In the genomic region with DNA sequence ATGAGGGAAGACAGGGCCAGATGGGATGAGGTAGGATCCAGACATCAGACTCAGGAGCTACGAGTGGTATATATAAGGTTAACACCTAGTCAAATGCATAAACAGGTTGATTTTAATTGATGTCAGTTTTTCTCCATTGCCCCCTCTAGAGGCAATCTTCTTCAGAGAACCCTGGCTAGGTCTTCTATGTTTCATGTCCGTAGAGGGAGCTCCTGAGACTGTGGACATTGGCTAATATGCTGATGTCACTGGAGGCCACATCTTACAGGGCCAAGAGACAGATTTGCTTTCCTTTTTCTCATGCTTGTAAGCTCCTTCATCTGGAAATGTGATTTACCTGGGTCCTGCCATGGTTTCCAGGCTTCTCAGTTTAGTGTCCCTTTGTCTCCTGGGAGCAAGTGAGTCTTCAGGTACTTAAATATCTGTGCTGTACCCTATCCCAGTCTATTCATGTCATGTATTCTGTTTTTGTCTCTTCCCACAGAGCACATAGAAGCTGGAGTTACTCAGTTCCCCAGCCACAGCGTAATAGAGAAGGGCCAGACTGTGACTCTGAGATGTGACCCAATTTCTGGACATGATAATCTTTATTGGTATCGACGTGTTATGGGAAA, we compare ENCODE assay signal across 8 cellular contexts.
DNase-seq lines count a peak whose midpoint lies in the region; ATAC-seq, FAIRE-seq and TF ChIP-seq lines count a peak whose summit lies in the region.

No MANE protein-coding gene starts in this region.

- FAIRE-seq in H54 (lab: Jason Lieb, UNC) (no peak), urothelium cell line (lab: Jason Lieb, UNC) (no peak)

- no peaks in the 10 kb centered on the region for H3K27me3 ChIP-seq in GM06990 (replicated peaks; ENCODE audit: control insufficient read depth, insufficient read depth, low read length)

- no peak overlapping the region for H3K4me3 Mint-ChIP-seq in WTC11

- H3K27me3 Mint-ChIP-seq in WTC11 (ENCODE audit: low read depth) = no peaks in the 10 kb centered on the region; the same call in 1 of the 2 replicates

- CTCF ChIA-PET in WTC11 (lab: Charles Lee) = interaction anchor here (0.6 to 2.4 kb wide), 78 partner anchors 8 to 628 kb away, joined by 3 to 53 read pairs (median 4); no protein-coding TSS in a partner anchor

- no peaks in the 10 kb centered on the region for H3K9me3 Mint-ChIP-seq in WTC11

- H3K27ac Mint-ChIP-seq in WTC11 = no peak overlapping the region

- POLR2A ChIA-PET in WTC11 (lab: Charles Lee) = no interaction called here

- in situ Hi-C loops in KBM-7 (cut with MboI; ENCODE audit: low pct_unique_long_range_greater_than_20kb, low sequenced_read_pairs) = no loop called here

- no peaks in the 10 kb centered on the region for H3K36me3 Mint-ChIP-seq in WTC11

- no peaks in the 10 kb centered on the region for H3K36me3 ChIP-seq in GM06990 (ENCODE audit: control insufficient read depth, insufficient read depth, low read length)

- peaks cover 10% of the 10 kb centered on the region for H3K4me1 Mint-ChIP-seq in WTC11

- DNase-seq in AG09319 (ENCODE audit: extremely low read depth, low read depth) (no peak), GM06990 (ENCODE audit: extremely low read depth, insufficient read length) (no peak), H54 (ENCODE audit: insufficient read length, low spot score) (peak; percentile 34), KBM-7 (peak; percentile 52), WTC11 (ENCODE audit: low spot score) (no peak), iPS DF 19.7 (ENCODE audit: low read depth, low spot score) (peak; percentile 23), urothelium cell line (ENCODE audit: low spot score) (peak; percentile 61), DMS79 treated with DMSO at 0.1 percent for 48 hours (lab: John Stamatoyannopoulos, UW) (no peak)

- no peak for TF ChIP-seq POLR2A in H54 (IDR thresholded peaks at IDR 0.05; ENCODE audit: low read depth, low read length)

- ATAC-seq in WTC11 = peak; percentile 98

- H3K4me3 ChIP-seq in GM06990 (replicated peaks; ENCODE audit: low read depth, low read length) = no peak overlapping the region

- peak; percentile 65 for TF ChIP-seq CTCF in AG09319 (IDR thresholded peaks at IDR 0.05; ENCODE audit: low read depth, low read length)
- TF ChIP-seq CTCF in GM06990 (IDR thresholded peaks at IDR 0.05; ENCODE audit: insufficient read depth, low read length, poor library complexity, severe bottlenecking) = peak; percentile 92
- TF ChIP-seq CTCF in WTC11 (IDR thresholded peaks at IDR 0.05) = no peak

TF ChIP-seq in WTC11, 78 proteins besides CTCF, POLR2A, EP300 and RAD21:
- TF ChIP-seq ZNF121 (CRISPR knock-in tag; IDR thresholded peaks at IDR 0.05) (no peak), FOXK1 (CRISPR knock-in tag; IDR thresholded peaks at IDR 0.05) (no peak), HMGA2 (CRISPR knock-in tag; IDR thresholded peaks at IDR 0.05) (no peak), CREB1 (CRISPR knock-in tag; IDR thresholded peaks at IDR 0.05) (no peak), ZNF317 (CRISPR knock-in tag; IDR thresholded peaks at IDR 0.05; ENCODE audit: borderline replicate concordance, low read depth) (no peak), PRRX2 (CRISPR knock-in tag; IDR thresholded peaks at IDR 0.05) (no peak), ZNF423 (CRISPR knock-in tag; IDR thresholded peaks at IDR 0.05) (no peak)
- TF ChIP-seq, protein P1, sequence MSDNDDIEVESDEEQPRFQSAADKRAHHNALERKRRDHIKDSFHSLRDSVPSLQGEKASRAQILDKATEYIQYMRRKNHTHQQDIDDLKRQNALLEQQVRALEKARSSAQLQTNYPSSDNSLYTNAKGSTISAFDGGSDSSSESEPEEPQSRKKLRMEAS (CRISPR knock-in tag; IDR thresholded peaks at IDR 0.05) = no peak
- TF ChIP-seq, protein P2, sequence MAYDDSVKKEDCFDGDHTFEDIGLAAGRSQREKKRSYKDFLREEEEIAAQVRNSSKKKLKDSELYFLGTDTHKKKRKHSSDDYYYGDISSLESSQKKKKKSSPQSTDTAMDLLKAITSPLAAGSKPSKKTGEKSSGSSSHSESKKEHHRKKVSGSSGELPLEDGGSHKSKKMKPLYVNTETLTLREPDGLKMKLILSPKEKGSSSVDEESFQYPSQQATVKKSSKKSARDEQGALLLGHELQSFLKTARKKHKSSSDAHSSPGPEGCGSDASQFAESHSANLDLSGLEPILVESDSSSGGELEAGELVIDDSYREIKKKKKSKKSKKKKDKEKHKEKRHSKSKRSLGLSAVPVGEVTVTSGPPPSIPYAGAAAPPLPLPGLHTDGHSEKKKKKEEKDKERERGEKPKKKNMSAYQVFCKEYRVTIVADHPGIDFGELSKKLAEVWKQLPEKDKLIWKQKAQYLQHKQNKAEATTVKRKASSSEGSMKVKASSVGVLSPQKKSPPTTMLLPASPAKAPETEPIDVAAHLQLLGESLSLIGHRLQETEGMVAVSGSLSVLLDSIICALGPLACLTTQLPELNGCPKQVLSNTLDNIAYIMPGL (CRISPR knock-in tag; IDR thresholded peaks at IDR 0.05) = no peak
- TF ChIP-seq, protein P3, sequence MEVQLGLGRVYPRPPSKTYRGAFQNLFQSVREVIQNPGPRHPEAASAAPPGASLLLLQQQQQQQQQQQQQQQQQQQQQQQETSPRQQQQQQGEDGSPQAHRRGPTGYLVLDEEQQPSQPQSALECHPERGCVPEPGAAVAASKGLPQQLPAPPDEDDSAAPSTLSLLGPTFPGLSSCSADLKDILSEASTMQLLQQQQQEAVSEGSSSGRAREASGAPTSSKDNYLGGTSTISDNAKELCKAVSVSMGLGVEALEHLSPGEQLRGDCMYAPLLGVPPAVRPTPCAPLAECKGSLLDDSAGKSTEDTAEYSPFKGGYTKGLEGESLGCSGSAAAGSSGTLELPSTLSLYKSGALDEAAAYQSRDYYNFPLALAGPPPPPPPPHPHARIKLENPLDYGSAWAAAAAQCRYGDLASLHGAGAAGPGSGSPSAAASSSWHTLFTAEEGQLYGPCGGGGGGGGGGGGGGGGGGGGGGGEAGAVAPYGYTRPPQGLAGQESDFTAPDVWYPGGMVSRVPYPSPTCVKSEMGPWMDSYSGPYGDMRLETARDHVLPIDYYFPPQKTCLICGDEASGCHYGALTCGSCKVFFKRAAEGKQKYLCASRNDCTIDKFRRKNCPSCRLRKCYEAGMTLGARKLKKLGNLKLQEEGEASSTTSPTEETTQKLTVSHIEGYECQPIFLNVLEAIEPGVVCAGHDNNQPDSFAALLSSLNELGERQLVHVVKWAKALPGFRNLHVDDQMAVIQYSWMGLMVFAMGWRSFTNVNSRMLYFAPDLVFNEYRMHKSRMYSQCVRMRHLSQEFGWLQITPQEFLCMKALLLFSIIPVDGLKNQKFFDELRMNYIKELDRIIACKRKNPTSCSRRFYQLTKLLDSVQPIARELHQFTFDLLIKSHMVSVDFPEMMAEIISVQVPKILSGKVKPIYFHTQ (CRISPR knock-in tag; IDR thresholded peaks at IDR 0.05) = no peak
- TF ChIP-seq, protein P4, sequence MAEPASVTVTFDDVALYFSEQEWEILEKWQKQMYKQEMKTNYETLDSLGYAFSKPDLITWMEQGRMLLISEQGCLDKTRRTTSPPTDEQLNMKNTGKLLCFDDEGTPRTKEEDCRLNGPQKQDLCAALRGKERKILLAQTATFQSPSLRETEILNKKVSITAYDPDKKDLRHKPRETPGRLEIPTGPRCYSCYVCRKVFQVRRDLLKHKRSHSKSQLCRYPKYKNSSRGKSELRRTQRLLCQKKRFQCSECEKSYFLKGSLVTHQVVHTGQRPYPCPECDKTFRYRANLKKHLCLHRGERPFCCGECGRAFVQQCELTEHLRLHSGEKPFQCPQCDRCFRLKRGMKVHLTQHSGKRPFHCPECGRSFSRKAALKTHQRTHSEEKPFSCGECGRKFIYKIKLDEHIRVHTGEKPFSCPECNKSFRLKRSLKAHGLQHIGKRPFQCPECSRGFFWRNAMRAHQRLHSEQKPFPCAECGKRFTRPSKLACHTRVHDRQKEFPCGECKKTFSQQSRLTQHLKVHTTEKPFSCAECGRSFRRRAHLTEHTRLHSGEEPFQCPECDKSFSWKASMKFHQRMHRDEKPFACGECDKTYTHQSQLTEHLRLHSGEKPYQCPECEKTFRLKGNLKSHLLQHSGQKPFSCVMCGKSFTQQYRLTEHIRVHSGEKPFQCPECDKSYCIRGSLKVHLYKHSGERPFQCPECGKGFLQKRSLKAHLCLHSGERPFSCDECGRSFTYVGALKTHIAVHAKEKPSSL (CRISPR knock-in tag; conservative IDR thresholded peaks at IDR 0.05) = no peak
TF ChIP-seq in WTC11: peak in this region for 0.

Comparison
In these comparisons a context has a peak if more than half of its experiments do, and no peak if none do; other contexts are left out.
1. DNase-seq: peak in H54 (single experiment), KBM-7 (single experiment), iPS DF 19.7 (single experiment) and urothelium cell line (single experiment); none in AG09319 (single experiment), GM06990 (single experiment), WTC11 (single experiment) and DMS79 treated with DMSO at 0.1 percent for 48 hours (single experiment).